ENCODE assay signal across 9 cellular contexts in genomic region chr3:24829632-24830229, GRCh38.
A peak's percentile ranks its signal among the peaks of the same experiment; 100 is the strongest.
DNase-seq lines count a peak whose midpoint lies in the region; ATAC-seq and TF ChIP-seq lines count a peak whose summit lies in the region.
"Had no signal": no experiment of that assay in that cellular context is flagged by ENCODE, and none has a peak within 500 bp of the region (broad histone marks: within the 10 kb centered on the region; RNA-seq: fewer than 3 reads in every experiment).

No MANE protein-coding gene starts in this region.

- H3K4me3 ChIP-seq in breast epithelium (peak overlapping the region; percentile 34 to 77 (median 55)), thyroid gland (replicated peaks in 1 of 3) (peak overlapping the region; percentile 7 to 38 (median 16))

- intact Hi-C loops in breast epithelium (cut with DNase I; ENCODE audit: low total_unique reads), result loop anchor here (5.0 kb wide), 1 partner anchor 743 kb away; no protein-coding TSS in a partner anchor
- intact Hi-C loops in left colon (cut with DNase I, micrococcal nuclease), result no loop called here
- intact Hi-C loops in thyroid gland (cut with DNase I), result no loop called here

- H3K9me3 ChIP-seq in breast epithelium (no peaks in the 10 kb centered on the region), thyroid gland (no peaks in the 10 kb centered on the region)
- H3K9me3 ChIP-seq: neutrophil had no signal

- no peak for TF ChIP-seq CTCF in breast epithelium (IDR thresholded peaks at IDR 0.05)
- no peak for TF ChIP-seq CTCF in thyroid gland (IDR thresholded peaks at IDR 0.05)

- H3K27me3 ChIP-seq in breast epithelium (peaks cover 0 to 4% of the 10 kb centered on the region in 2 donors), thyroid gland (no peaks in the 10 kb centered on the region)

- TF ChIP-seq POLR2A in breast epithelium (IDR thresholded peaks at IDR 0.05) (no peak), thyroid gland (IDR thresholded peaks at IDR 0.05) (no peak)

- 0 to 2% methylated on average over 29 to 32 of the region's 35 CpGs for WGBS in thyroid gland, 2 donors

- H3K36me3 ChIP-seq in breast epithelium (no peaks in the 10 kb centered on the region), thyroid gland (no peaks in the 10 kb centered on the region)
- H3K36me3 ChIP-seq: neutrophil had no signal

- ATAC-seq in left colon, result peak; percentile 88
- ATAC-seq in HG02840 (IDR thresholded peaks at IDR 0.05; ENCODE audit: low FRiP score, unreplicated experiment), result no peak

- H3K4me1 ChIP-seq in breast epithelium (peaks cover 0 to 7% of the 10 kb centered on the region in 2 donors), thyroid gland (peaks cover 5 to 9% of the 10 kb centered on the region in 2 donors)

- H3K27ac ChIP-seq in breast epithelium, result no peak overlapping the region
- H3K27ac ChIP-seq in thyroid gland, result no peak overlapping the region
- H3K27ac ChIP-seq: neutrophil had no signal

- DNase-seq in NCI-H1417 (lab: John Stamatoyannopoulos, UW) (peak; percentile 11 to 67 (median 46)), NCI-H1417 treated with DMSO at 0.1 percent for 48 hours (lab: John Stamatoyannopoulos, UW) (no peak), breast epithelium (ENCODE audit: low spot score in 2 of 2) (no peak), left colon (peak in 1 of 2 donors; percentile 39), thyroid gland (peak; percentile 57 to 62), SKM-1 (lab: John Stamatoyannopoulos, UW; ENCODE audit: unreplicated experiment) (no peak), DMS114 treated with DMSO at 0.1 percent for 48 hours (lab: John Stamatoyannopoulos, UW; ENCODE audit: unreplicated experiment) (no peak)

Comparison
In these comparisons a context has a peak if more than half of its experiments do, and no peak if none do; other contexts are left out.
1. DNase-seq: peak in NCI-H1417 (3 of 3) and thyroid gland (2 of 2); none in NCI-H1417 treated with DMSO at 0.1 percent for 48 hours (single experiment), breast epithelium (0 of 2), SKM-1 (single experiment) and DMS114 treated with DMSO at 0.1 percent for 48 hours (single experiment).